22 cellular contexts compared by ENCODE assay signal in the genomic region with DNA sequence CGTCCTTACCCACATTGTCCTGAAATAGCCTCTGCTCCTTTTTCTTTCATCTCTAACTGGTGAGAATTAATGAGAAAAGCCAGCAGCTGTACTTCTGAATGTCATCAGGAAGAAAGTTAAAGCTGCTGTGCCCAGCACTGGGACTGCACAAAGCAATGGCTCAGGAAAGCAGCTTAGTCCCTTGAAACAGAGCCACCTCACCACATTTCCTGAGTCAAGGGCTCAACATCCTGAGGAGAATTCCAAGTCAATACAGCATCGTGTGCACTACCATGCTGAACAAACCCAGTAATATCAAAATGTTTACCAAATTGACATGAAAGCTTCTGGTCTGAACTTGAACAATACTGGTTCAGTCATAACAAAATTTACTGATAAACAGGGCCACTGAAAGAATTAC.
DNase-seq lines count a peak whose midpoint lies in the region; ATAC-seq and TF ChIP-seq lines count a peak whose summit lies in the region.
"Had no signal": no experiment of that assay in that cellular context is flagged by ENCODE, and none has a peak within 500 bp of the region (broad histone marks: within the 10 kb centered on the region; RNA-seq: fewer than 3 reads in every experiment).

No MANE protein-coding gene starts in this region.

- intact Hi-C loops in Right ventricle myocardium superior (cut with DNase I), result loop anchor here (5.0 kb wide), 2 partner anchors 178 to 273 kb away; no protein-coding TSS in a partner anchor
- intact Hi-C loops in esophagus muscularis mucosa (cut with DNase I), result no loop called here

- TF ChIP-seq CTCF in right atrium auricular region (IDR thresholded peaks at IDR 0.05) (no peak), esophagus muscularis mucosa (IDR thresholded peaks at IDR 0.05) (no peak)

- no peaks in the 10 kb centered on the region for H3K9me3 ChIP-seq in right atrium auricular region
- no peaks in the 10 kb centered on the region for H3K9me3 ChIP-seq in esophagus muscularis mucosa
- no peaks in the 10 kb centered on the region for H3K9me3 ChIP-seq in T-helper 17 cell (ENCODE audit: control insufficient read depth, low read length, poor library complexity, severe bottlenecking)
- H3K9me3 ChIP-seq: BLaER1 treated with 17β-estradiol and CSF1 and Interleukin-3, amounts not matched to agents 10 nM and 100 nM; Caco-2; SK-N-SH had no signal

- 70% methylated on average over 2 of the region's 2 CpGs for WGBS in esophagus muscularis mucosa

- TF ChIP-seq POLR2A in esophagus muscularis mucosa (IDR thresholded peaks at IDR 0.05; ENCODE audit: low read depth), result no peak

- H3K36me3 ChIP-seq in right atrium auricular region (no peaks in the 10 kb centered on the region), esophagus muscularis mucosa (peaks cover 0 to 9% (median 3%) of the 10 kb centered on the region in 4 donors)

- no peak for TF ChIP-seq EP300 in esophagus muscularis mucosa (IDR thresholded peaks at IDR 0.05)

- peaks cover 6% of the 10 kb centered on the region for H3K4me1 Mint-ChIP-seq in stimulated activated memory B cell treated with anti-CD40 and anti-IgM and Interleukin-4, amounts not matched to agents 10 μg/mL and 1 μg/mL and 100 μg/mL, for 72 hours
- H3K4me1 Mint-ChIP-seq in T-helper 17 cell, result peaks cover 22% of the 10 kb centered on the region
- peaks cover 3% of the 10 kb centered on the region for H3K4me1 Mint-ChIP-seq in activated naive CD4-positive, alpha-beta T cell treated with anti-CD3 and anti-CD28 coated beads, Interleukin-2, amount 10 ng/mL, durations not matched to agents 7 days and 5 days

- peaks cover 28% of the 10 kb centered on the region for H3K36me3 Mint-ChIP-seq in stimulated activated memory B cell treated with anti-CD40 and anti-IgM and Interleukin-4, amounts not matched to agents 10 μg/mL and 1 μg/mL and 100 μg/mL, for 72 hours
- H3K36me3 Mint-ChIP-seq in T-helper 17 cell (ENCODE audit: low read depth), result peaks cover 8% of the 10 kb centered on the region
- peaks cover 8% of the 10 kb centered on the region for H3K36me3 Mint-ChIP-seq in activated naive CD4-positive, alpha-beta T cell treated with anti-CD3 and anti-CD28 coated beads, Interleukin-2, amount 10 ng/mL, durations not matched to agents 7 days and 5 days

- H3K4me3 Mint-ChIP-seq in stimulated activated memory B cell treated with anti-CD40 and anti-IgM and Interleukin-4, amounts not matched to agents 10 μg/mL and 1 μg/mL and 100 μg/mL, for 72 hours, result no peak overlapping the region
- no peak overlapping the region for H3K4me3 Mint-ChIP-seq in T-helper 17 cell
- H3K4me3 Mint-ChIP-seq in activated naive CD4-positive, alpha-beta T cell treated with anti-CD3 and anti-CD28 coated beads, Interleukin-2, amount 10 ng/mL, durations not matched to agents 7 days and 5 days, result no peak overlapping the region
- H3K4me3 Mint-ChIP-seq: CD4-positive, alpha-beta memory T cell had no signal

- H3K9me3 Mint-ChIP-seq in stimulated activated memory B cell treated with anti-CD40 and anti-IgM and Interleukin-4, amounts not matched to agents 10 μg/mL and 1 μg/mL and 100 μg/mL, for 72 hours, result no peaks in the 10 kb centered on the region
- no peaks in the 10 kb centered on the region for H3K9me3 Mint-ChIP-seq in activated naive CD4-positive, alpha-beta T cell treated with anti-CD3 and anti-CD28 coated beads, Interleukin-2, amount 10 ng/mL, durations not matched to agents 7 days and 5 days
- H3K9me3 Mint-ChIP-seq: CD4-positive, alpha-beta memory T cell had no signal

- no peaks in the 10 kb centered on the region for H3K27me3 Mint-ChIP-seq in stimulated activated memory B cell treated with anti-CD40 and anti-IgM and Interleukin-4, amounts not matched to agents 10 μg/mL and 1 μg/mL and 100 μg/mL, for 72 hours
- H3K27me3 Mint-ChIP-seq in T-helper 17 cell, result no peaks in the 10 kb centered on the region
- H3K27me3 Mint-ChIP-seq in activated naive CD4-positive, alpha-beta T cell treated with anti-CD3 and anti-CD28 coated beads, Interleukin-2, amount 10 ng/mL, durations not matched to agents 7 days and 5 days, result no peaks in the 10 kb centered on the region
- H3K27me3 Mint-ChIP-seq: CD4-positive, alpha-beta memory T cell had no signal

- DNase-seq in Right ventricle myocardium superior, result no peak
- DNase-seq in right atrium auricular region (ENCODE audit: low spot score), result no peak
- DNase-seq in esophagus muscularis mucosa (ENCODE audit: extremely low spot score), result peak; percentile 55
- no peak for DNase-seq in T-helper 17 cell
- no peak for DNase-seq in activated naive CD4-positive, alpha-beta T cell treated with anti-CD3 and anti-CD28 coated beads, Interleukin-2, amount 10 ng/mL, durations not matched to agents 7 days and 5 days
- DNase-seq: 8988T; Caco-2; CD4-positive, alpha-beta memory T cell; Karpas-422; NCI-H1436; NCI-H1930; NCI-H2227 treated with DMSO at 0.1 percent for 48 hours; NCI-H510A; PC-9; RPMI8226; SIG-M5; SK-N-SH had no signal

- H3K27ac ChIP-seq in right atrium auricular region (no peak overlapping the region), angular gyrus (ENCODE audit: low read depth, low read length) (peak overlapping the region; percentile 19), esophagus muscularis mucosa (replicated peaks in 1 of 4) (no peak overlapping the region)
- H3K27ac ChIP-seq: BLaER1 treated with 17β-estradiol and CSF1 and Interleukin-3, amounts not matched to agents 10 nM and 100 nM; PC-9 had no signal

- ATAC-seq in Right ventricle myocardium superior (ENCODE audit: poor library complexity), result peak; percentile 37
- no peak for ATAC-seq in stimulated activated memory B cell treated with anti-CD40 and anti-IgM and Interleukin-4, amounts not matched to agents 10 μg/mL and 1 μg/mL and 100 μg/mL, for 72 hours
- no peak for ATAC-seq in GM21717 (IDR thresholded peaks at IDR 0.05; ENCODE audit: unreplicated experiment)
- no peak for ATAC-seq in T-helper 17 cell
- ATAC-seq: HCT116 had no signal

- H3K27ac Mint-ChIP-seq in stimulated activated memory B cell treated with anti-CD40 and anti-IgM and Interleukin-4, amounts not matched to agents 10 μg/mL and 1 μg/mL and 100 μg/mL, for 72 hours, result peak overlapping the region; percentile 38
- no peak overlapping the region for H3K27ac Mint-ChIP-seq in T-helper 17 cell
- H3K27ac Mint-ChIP-seq in activated naive CD4-positive, alpha-beta T cell treated with anti-CD3 and anti-CD28 coated beads, Interleukin-2, amount 10 ng/mL, durations not matched to agents 7 days and 5 days, result no peak overlapping the region

- CTCF ChIA-PET in activated naive CD4-positive, alpha-beta T cell treated with anti-CD3 and anti-CD28 coated beads, Interleukin-2, amount 10 ng/mL, durations not matched to agents 7 days and 5 days (lab: Charles Lee), result interaction anchor here (0.9 to 1.8 kb wide), 6 partner anchors 11 to 341 kb away, joined by 3 to 7 read pairs (median 3); no protein-coding TSS in a partner anchor

- H3K4me1 ChIP-seq in right atrium auricular region (peaks cover 0 to 10% of the 10 kb centered on the region in 2 donors), esophagus muscularis mucosa (peaks cover 0 to 17% (median 5%) of the 10 kb centered on the region in 4 donors)
- H3K4me1 ChIP-seq: Caco-2 had no signal

- H3K4me3 ChIP-seq in right atrium auricular region (no peak overlapping the region), esophagus muscularis mucosa (no peak overlapping the region)
- H3K4me3 ChIP-seq: BLaER1 treated with 17β-estradiol and CSF1 and Interleukin-3, amounts not matched to agents 10 nM and 100 nM; PC-9 had no signal

- H3K27me3 ChIP-seq in right atrium auricular region (no peaks in the 10 kb centered on the region), esophagus muscularis mucosa (no peaks in the 10 kb centered on the region)
- H3K27me3 ChIP-seq: BLaER1 treated with 17β-estradiol and CSF1 and Interleukin-3, amounts not matched to agents 10 nM and 100 nM had no signal
